8 cellular contexts compared by ENCODE assay signal in the genomic region with DNA sequence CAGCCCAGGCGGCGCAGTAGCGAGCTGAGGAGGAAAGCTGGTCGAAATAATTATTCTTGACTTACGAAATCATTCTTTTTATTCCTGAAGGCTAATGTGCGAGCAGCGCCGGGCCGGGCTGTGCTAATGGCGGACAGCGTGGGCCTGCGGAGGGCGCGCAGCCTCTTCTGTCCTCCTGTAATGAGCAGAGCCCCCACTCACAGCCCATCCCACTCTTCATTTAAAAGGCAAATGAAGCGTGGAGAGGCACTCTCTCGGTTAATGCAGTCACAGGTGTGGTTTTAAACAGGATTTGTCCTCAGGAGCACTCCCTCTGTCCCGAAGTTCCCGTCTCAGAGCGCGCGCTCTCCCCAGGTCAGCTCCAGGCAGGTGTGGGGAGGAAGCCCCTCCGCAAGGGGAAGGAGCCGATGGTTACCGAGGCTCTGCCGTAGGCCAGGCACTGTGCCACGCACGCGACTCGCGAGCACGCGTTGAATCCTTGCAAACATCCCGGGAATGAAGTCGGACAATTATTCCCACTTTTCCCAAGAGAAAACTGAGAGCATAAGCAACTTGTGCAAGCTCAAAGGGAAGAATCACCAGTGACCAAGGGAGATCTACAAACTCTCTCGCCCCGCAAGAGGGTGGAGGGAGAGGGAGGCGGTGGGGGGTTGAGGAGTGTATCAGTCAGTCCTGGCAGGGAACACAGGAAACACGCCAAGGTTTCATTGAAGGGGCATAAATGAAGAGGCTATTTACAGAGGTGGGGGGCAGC. TPM values are rescaled to one million over a fixed set of nuclear protein-coding genes. Genes with fewer than 3 reads are reported as not detected.
DNase-seq lines count a peak whose midpoint lies in the region; ATAC-seq and TF ChIP-seq lines count a peak whose summit lies in the region.

No MANE protein-coding gene starts in this region.

- H3K27ac ChIP-seq in body of pancreas (no peak overlapping the region), smooth muscle cell (ENCODE audit: low read depth) (peak overlapping the region; percentile 8)

- peak overlapping the region; percentile 100 for H2AFZ ChIP-seq in smooth muscle cell (ENCODE audit: low read depth)

- H3K4me3 ChIP-seq in GM12865 (ENCODE audit: low read depth, low read length), result peak overlapping the region; percentile 19
- no peak overlapping the region for H3K4me3 ChIP-seq in body of pancreas
- H3K4me3 ChIP-seq in smooth muscle cell, result peak overlapping the region; percentile 59

- H3K4me1 ChIP-seq in body of pancreas, result peaks cover 18% of the 10 kb centered on the region
- peaks cover 22% of the 10 kb centered on the region for H3K4me1 ChIP-seq in smooth muscle cell (ENCODE audit: low read depth)

- WGBS in body of pancreas, 2 donors, result 3 to 4% methylated on average over 33 to 38 of the region's 38 CpGs
- 12% methylated on average over 38 of the region's 38 CpGs for WGBS in smooth muscle cell (ENCODE audit: low lambda C conversion rate)

- ATAC-seq in body of pancreas (peak; percentile 54), HG03439 (IDR thresholded peaks at IDR 0.05; ENCODE audit: unreplicated experiment) (no peak)

- H3K4me2 ChIP-seq in smooth muscle cell, result peak overlapping the region; percentile 93

- intact Hi-C loops in body of pancreas (cut with DNase I), result loop anchor here (10.0 kb wide), 1 partner anchor 701 kb away; no protein-coding TSS in a partner anchor

- H3K27me3 ChIP-seq in body of pancreas (no peaks in the 10 kb centered on the region), smooth muscle cell (ENCODE audit: low read depth) (no peaks in the 10 kb centered on the region)

- TF ChIP-seq CTCF in GM12865 (IDR thresholded peaks at IDR 0.05; ENCODE audit: insufficient read depth, low read depth, low read length, missing control alignments) (no peak), body of pancreas (IDR thresholded peaks at IDR 0.05) (no peak), smooth muscle cell (IDR thresholded peaks at IDR 0.05; ENCODE audit: borderline replicate concordance, insufficient read depth, poor library complexity, severe bottlenecking) (no peak)

- no peaks in the 10 kb centered on the region for H4K20me1 ChIP-seq in smooth muscle cell (ENCODE audit: low read depth)

- no peak for DNase-seq in GM12865 (ENCODE audit: low read depth)
- peak; percentile 38 for DNase-seq in NCI-H345 (lab: John Stamatoyannopoulos, UW)
- DNase-seq in body of pancreas, result peak in 3 of 4 donors; percentile 26 to 43 (median 35)
- peak; percentile 52 for DNase-seq in iris pigment epithelial cell (ENCODE audit: low read depth)
- DNase-seq in smooth muscle cell (lab: John Stamatoyannopoulos, UW; ENCODE audit: unreplicated experiment), result no peak
- DNase-seq in T1000 (lab: John Stamatoyannopoulos, UW), result no peak
- no peak for DNase-seq in iPS-NIHi7 (ENCODE audit: extremely low spot score)

- H3K36me3 ChIP-seq in body of pancreas (replicated peaks in 1 of 2; ENCODE audit: insufficient read depth in 1 of 2, low read depth in 2 of 2) (no peaks in the 10 kb centered on the region), smooth muscle cell (ENCODE audit: low read depth) (no peaks in the 10 kb centered on the region)

- H3K79me2 ChIP-seq in smooth muscle cell (ENCODE audit: low read depth), result no peaks in the 10 kb centered on the region

- H3F3A ChIP-seq in smooth muscle cell (ENCODE audit: low read depth), result peaks cover 4% of the 10 kb centered on the region

- peak overlapping the region; percentile 24 for H3K9ac ChIP-seq in smooth muscle cell (ENCODE audit: low read depth)

- TF ChIP-seq POLR2A in body of pancreas (IDR thresholded peaks at IDR 0.05), result peak in 1 of 3 donors; percentile 15

- H3K9me3 ChIP-seq in body of pancreas, result no peaks in the 10 kb centered on the region
- no peaks in the 10 kb centered on the region for H3K9me3 ChIP-seq in smooth muscle cell (replicated peaks; ENCODE audit: low read depth)

RNA-seq across cellular contexts. Expression of gene ZFAND3, which starts 35.5 kb away (rescaled TPM):
- total RNA-seq in body of pancreas (10 to 100 TPM; 20.8 to 27.0 TPM), smooth muscle cell (27.6 and 33.3 TPM in 2 replicates)
- polyA plus RNA-seq in smooth muscle cell, result 40.5 and 52.3 TPM in 2 replicates

Comparison
In these comparisons a context has a peak if more than half of its experiments do, and no peak if none do; other contexts are left out.
1. DNase-seq: peak in NCI-H345 (single experiment), body of pancreas (3 of 4) and iris pigment epithelial cell (single experiment); none in GM12865 (single experiment), smooth muscle cell (single experiment), T1000 (single experiment) and iPS-NIHi7 (single experiment).
2. H3K4me3 ChIP-seq: peak in GM12865 (single experiment) and smooth muscle cell (single experiment); none in body of pancreas (0 of 2).